ENCODE assay signal across 2 cellular contexts in the genomic region with DNA sequence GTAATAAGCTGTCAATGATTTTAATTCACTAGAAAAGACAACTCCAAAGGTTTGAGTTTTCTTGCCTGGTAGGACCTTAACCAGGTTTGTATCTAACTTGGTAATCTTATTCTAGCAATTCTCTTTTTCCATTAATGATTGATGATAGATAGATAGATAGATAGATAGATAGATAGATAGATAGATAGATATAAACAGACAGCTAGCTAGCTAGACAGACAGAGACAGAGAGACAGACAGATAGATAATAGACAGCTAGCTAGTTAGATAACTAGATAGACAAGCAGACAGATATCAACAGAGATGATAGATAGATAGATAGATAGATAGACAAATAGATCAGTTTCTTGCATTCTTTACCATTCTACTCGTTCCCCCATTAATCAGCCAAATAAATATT.
TF ChIP-seq lines count a peak whose summit lies in the region.

No MANE protein-coding gene starts in this region.

TF ChIP-seq in K562, 482 proteins besides CTCF, POLR2A, EP300 and RAD21:
- TF ChIP-seq, protein P1, sequence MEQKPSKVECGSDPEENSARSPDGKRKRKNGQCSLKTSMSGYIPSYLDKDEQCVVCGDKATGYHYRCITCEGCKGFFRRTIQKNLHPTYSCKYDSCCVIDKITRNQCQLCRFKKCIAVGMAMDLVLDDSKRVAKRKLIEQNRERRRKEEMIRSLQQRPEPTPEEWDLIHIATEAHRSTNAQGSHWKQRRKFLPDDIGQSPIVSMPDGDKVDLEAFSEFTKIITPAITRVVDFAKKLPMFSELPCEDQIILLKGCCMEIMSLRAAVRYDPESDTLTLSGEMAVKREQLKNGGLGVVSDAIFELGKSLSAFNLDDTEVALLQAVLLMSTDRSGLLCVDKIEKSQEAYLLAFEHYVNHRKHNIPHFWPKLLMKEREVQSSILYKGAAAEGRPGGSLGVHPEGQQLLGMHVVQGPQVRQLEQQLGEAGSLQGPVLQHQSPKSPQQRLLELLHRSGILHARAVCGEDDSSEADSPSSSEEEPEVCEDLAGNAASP (IDR thresholded peaks at IDR 0.05) = no peak
- peak; percentile 92 for TF ChIP-seq DACH1 (IDR thresholded peaks at IDR 0.05; ENCODE audit: partially characterized antibody)

TF ChIP-seq in SK-N-SH treated with all-trans-retinoic acid at 6 μM for 48 hours, 23 proteins besides CTCF, POLR2A, EP300 and RAD21:
- TF ChIP-seq SNAI2 (CRISPR knock-in tag; IDR thresholded peaks at IDR 0.05) = no peak
- no peak for TF ChIP-seq PPARA (CRISPR knock-in tag; IDR thresholded peaks at IDR 0.05; ENCODE audit: borderline replicate concordance)
- TF ChIP-seq, protein P2, sequence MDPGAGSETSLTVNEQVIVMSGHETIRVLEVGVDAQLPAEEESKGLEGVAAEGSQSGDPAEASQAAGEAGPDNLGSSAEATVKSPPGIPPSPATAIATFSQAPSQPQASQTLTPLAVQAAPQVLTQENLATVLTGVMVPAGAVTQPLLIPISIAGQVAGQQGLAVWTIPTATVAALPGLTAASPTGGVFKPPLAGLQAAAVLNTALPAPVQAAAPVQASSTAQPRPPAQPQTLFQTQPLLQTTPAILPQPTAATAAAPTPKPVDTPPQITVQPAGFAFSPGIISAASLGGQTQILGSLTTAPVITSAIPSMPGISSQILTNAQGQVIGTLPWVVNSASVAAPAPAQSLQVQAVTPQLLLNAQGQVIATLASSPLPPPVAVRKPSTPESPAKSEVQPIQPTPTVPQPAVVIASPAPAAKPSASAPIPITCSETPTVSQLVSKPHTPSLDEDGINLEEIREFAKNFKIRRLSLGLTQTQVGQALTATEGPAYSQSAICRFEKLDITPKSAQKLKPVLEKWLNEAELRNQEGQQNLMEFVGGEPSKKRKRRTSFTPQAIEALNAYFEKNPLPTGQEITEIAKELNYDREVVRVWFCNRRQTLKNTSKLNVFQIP (CRISPR knock-in tag; IDR thresholded peaks at IDR 0.05; ENCODE audit: borderline replicate concordance, low read depth) = no peak
- no peak for TF ChIP-seq ZNF8 (CRISPR knock-in tag; IDR thresholded peaks at IDR 0.05)
- no peak for TF ChIP-seq OSR1 (CRISPR knock-in tag; IDR thresholded peaks at IDR 0.05)
- TF ChIP-seq CSDC2 (CRISPR knock-in tag; IDR thresholded peaks at IDR 0.05) = no peak
TF ChIP-seq in SK-N-SH treated with all-trans-retinoic acid at 6 μM for 48 hours: peak in this region for 0.
